28 cellular contexts compared by ENCODE assay signal in the genomic region with DNA sequence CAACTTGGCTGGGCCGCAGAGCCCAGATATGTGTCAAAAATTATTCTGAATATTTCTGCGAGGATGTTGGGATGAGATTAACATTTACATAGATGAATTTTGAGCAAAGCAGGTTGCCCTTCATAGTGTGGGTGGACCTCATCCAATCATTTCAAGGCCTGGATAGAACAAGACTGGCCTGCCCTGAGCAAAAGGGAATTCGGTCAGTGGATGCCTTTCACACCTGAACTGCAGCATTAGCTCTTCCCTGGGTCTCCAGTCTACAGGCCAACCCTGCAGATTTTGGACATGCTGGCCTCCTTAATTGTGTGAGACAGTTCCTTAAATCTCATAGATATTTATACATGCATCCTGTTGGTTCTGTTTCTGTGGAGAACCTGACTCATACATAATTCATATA. TPM values are rescaled to one million over a fixed set of nuclear protein-coding genes. Genes with fewer than 3 reads are reported as not detected.
"Had no signal": no experiment of that assay in that cellular context is flagged by ENCODE, and none has a peak within 500 bp of the region (broad histone marks: within the 10 kb centered on the region; RNA-seq: fewer than 3 reads in every experiment).

No MANE protein-coding gene starts in this region.

- H3K27me3 Mint-ChIP-seq: progenitor cell of endocrine pancreas had no signal

- H3K36me3 Mint-ChIP-seq: immature natural killer cell; memory B cell; mesothelial cell of epicardium; natural killer cell treated with Interleukin-12 subunit alpha and Interleukin-12 subunit beta and Interleukin-15 and Interleukin-18, amount 100 ng/mL, for 72 hours; neural progenitor cell had no signal

- H3K27ac ChIP-seq: epithelial cell of prostate, esophagus squamous epithelium, gastroesophageal sphincter, left ventricle myocardium inferior, lower lobe of right lung, neural progenitor cell, pancreas, stomach, thoracic aorta, transverse colon had no signal

- H3K4me3 Mint-ChIP-seq: immature natural killer cell; memory B cell; mesothelial cell of epicardium; natural killer cell treated with Interleukin-12 subunit alpha and Interleukin-12 subunit beta and Interleukin-15 and Interleukin-18, amount 100 ng/mL, for 72 hours; neural progenitor cell had no signal

- H3K4me1 Mint-ChIP-seq: immature natural killer cell, memory B cell, mesothelial cell of epicardium, neural progenitor cell had no signal

- H3K27ac Mint-ChIP-seq: immature natural killer cell; memory B cell; mesothelial cell of epicardium; natural killer cell treated with Interleukin-12 subunit alpha and Interleukin-12 subunit beta and Interleukin-15 and Interleukin-18, amount 100 ng/mL, for 72 hours; neural progenitor cell; progenitor cell of endocrine pancreas had no signal

- H3K4me3 ChIP-seq: esophagus squamous epithelium, gastroesophageal sphincter, left ventricle myocardium inferior, lower lobe of right lung, neural progenitor cell, pancreas, stomach, thoracic aorta, transverse colon had no signal

- H3K27me3 ChIP-seq: esophagus squamous epithelium, gastroesophageal sphincter, neural progenitor cell, pancreas, stomach, transverse colon had no signal

- H3K9me3 Mint-ChIP-seq: immature natural killer cell; natural killer cell treated with Interleukin-12 subunit alpha and Interleukin-12 subunit beta and Interleukin-15 and Interleukin-18, amount 100 ng/mL, for 72 hours had no signal

- H3K4me1 ChIP-seq: esophagus squamous epithelium, gastroesophageal sphincter, left ventricle myocardium inferior, lower lobe of right lung, neural progenitor cell, pancreas, stomach, transverse colon had no signal

- FAIRE-seq: keratinocyte had no signal

- ATAC-seq: gastroesophageal sphincter; lower lobe of right lung; natural killer cell treated with Interleukin-12 subunit alpha and Interleukin-12 subunit beta and Interleukin-15 and Interleukin-18, amount 100 ng/mL, for 72 hours; pancreas; right cardiac atrium had no signal

- H3K36me3 ChIP-seq: esophagus squamous epithelium, gastroesophageal sphincter, left ventricle myocardium inferior, lower lobe of right lung, neural progenitor cell, pancreas, stomach, thoracic aorta, transverse colon had no signal

- H3K9me3 ChIP-seq: esophagus squamous epithelium, gastroesophageal sphincter, left ventricle myocardium inferior, lower lobe of right lung, pancreas, stomach, thoracic aorta, transverse colon had no signal

- DNase-seq: effector memory CD4-positive, alpha-beta T cell; esophagus squamous epithelium; foreskin fibroblast; glutamatergic neuron; immature natural killer cell; left ventricle myocardium inferior; lower lobe of right lung; nucleus accumbens; pancreas; right cardiac atrium; small intestine; stimulated activated CD4-positive, alpha-beta T cell treated with anti-CD3 and anti-CD28 coated beads, Interleukin-12 subunit alpha, Interleukin-12 subunit beta, amount 100 ng/mL, for 4 hours; stimulated activated naive CD4-positive, alpha-beta T cell; stomach; substantia nigra; transverse colon had no signal

RNA-seq across cellular contexts. Expression of a gene that starts 32.4 kb away (rescaled TPM):
- total RNA-seq: left ventricle myocardium inferior, myocyte, pancreas, ureter had no signal

RNA-seq across cellular contexts. Expression of a gene that starts 39.3 kb away (rescaled TPM):
- total RNA-seq: esophagus squamous epithelium; gastroesophageal sphincter; left ventricle myocardium inferior; lower lobe of right lung; mucosa of gallbladder; myocyte; natural killer cell treated with Interleukin-12 subunit alpha and Interleukin-12 subunit beta and Interleukin-15 and Interleukin-18, amount 100 ng/mL, for 72 hours; pancreas; progenitor cell of endocrine pancreas; right cardiac atrium; stomach; transverse colon; ureter had no signal
